Comparison of ENCODE assay signal across 24 cellular contexts in genomic region chr3:105580551-105580950, GRCh38.
"Had no signal": no experiment of that assay in that cellular context is flagged by ENCODE, and none has a peak within 500 bp of the region (broad histone marks: within the 10 kb centered on the region; RNA-seq: fewer than 3 reads in every experiment).

No MANE protein-coding gene starts in this region.

- H3K27ac ChIP-seq: ascending aorta, brain microvascular endothelial cell, cardiac muscle cell, Peyer's patch, SJSA1 had no signal

- H3K4me3 ChIP-seq: ascending aorta, cardiac muscle cell, MG63, Peyer's patch, SJSA1 had no signal

- H3K4me1 ChIP-seq: ascending aorta, Peyer's patch, SJSA1 had no signal

- H3K4me3 Mint-ChIP-seq: activated CD8-positive, alpha-beta T cell treated with anti-CD3 and anti-CD28 coated beads, Interleukin-2, amount 10 ng/mL, durations not matched to agents 7 days and 5 days; activated naive CD4-positive, alpha-beta T cell treated with anti-CD3 and anti-CD28 coated beads, Interleukin-2, amount 50 U/mL, for 24 hours had no signal

- H3K9me3 ChIP-seq: ascending aorta, MG63, Peyer's patch, SJSA1 had no signal

- H3K27me3 Mint-ChIP-seq: activated naive CD4-positive, alpha-beta T cell treated with anti-CD3 and anti-CD28 coated beads, Interleukin-2, amount 50 U/mL, for 24 hours had no signal

- H3K36me3 ChIP-seq: brain microvascular endothelial cell, cardiac muscle cell, Peyer's patch, SJSA1 had no signal

- H3K36me3 Mint-ChIP-seq: activated naive CD4-positive, alpha-beta T cell treated with anti-CD3 and anti-CD28 coated beads, Interleukin-2, amount 50 U/mL, for 24 hours had no signal

- DNase-seq: activated CD4-positive, alpha-beta T cell treated with anti-CD3 and anti-CD28 coated beads for 4 hours; activated CD8-positive, alpha-beta memory T cell treated with anti-CD3 and anti-CD28 coated beads, Interleukin-2, amount 50 U/mL, for 48 hours; activated CD8-positive, alpha-beta T cell treated with anti-CD3 and anti-CD28 coated beads, Interleukin-2, amount 10 ng/mL, durations not matched to agents 7 days and 5 days; activated T-cell treated with anti-CD3 and anti-CD28 coated beads, Interleukin-2, amount 50 U/mL, for 1 hour; amniotic stem cell; brain microvascular endothelial cell; MV-4-11; NCI-H1092 treated with DMSO at 0.1 percent for 48 hours; NCI-H1417 treated with DMSO at 0.1 percent for 48 hours; NCI-H1694; NCI-H2029; NCI-H2107; NCI-H345; NCI-H510A; NCI-H526 treated with DMSO at 0.1 percent for 48 hours; Peyer's patch; SW 1271 had no signal

- ATAC-seq: activated CD4-positive, CD25-positive, alpha-beta regulatory T cell treated with anti-CD3 and anti-CD28 coated beads, Interleukin-2, amount 50 U/mL, for 24 hours; activated CD8-positive, alpha-beta T cell treated with anti-CD3 and anti-CD28 coated beads, Interleukin-2, amount 10 ng/mL, durations not matched to agents 7 days and 5 days; SK-N-SH treated with all-trans-retinoic acid at 6 μM for 48 hours had no signal

- H3K27me3 ChIP-seq: ascending aorta, brain microvascular endothelial cell, cardiac muscle cell, MG63, Peyer's patch, SJSA1 had no signal

- H3K27ac Mint-ChIP-seq: activated CD8-positive, alpha-beta T cell treated with anti-CD3 and anti-CD28 coated beads, Interleukin-2, amount 10 ng/mL, durations not matched to agents 7 days and 5 days; activated naive CD4-positive, alpha-beta T cell treated with anti-CD3 and anti-CD28 coated beads, Interleukin-2, amount 50 U/mL, for 24 hours had no signal

- H3K4me1 Mint-ChIP-seq: activated naive CD4-positive, alpha-beta T cell treated with anti-CD3 and anti-CD28 coated beads, Interleukin-2, amount 50 U/mL, for 24 hours had no signal
